In genomic region chr18:9673296-9674251, GRCh38 we compare ENCODE assay signal across 8 cellular contexts. TPM values are rescaled to one million over a fixed set of nuclear protein-coding genes. Genes with fewer than 3 reads are reported as not detected.
DNase-seq lines count a peak whose midpoint lies in the region; ATAC-seq and TF ChIP-seq lines count a peak whose summit lies in the region.

No MANE protein-coding gene starts in this region.

- no peaks in the 10 kb centered on the region; the same call in 2 of the 3 replicates for H3K4me1 Mint-ChIP-seq in GM23338
- H3K4me1 Mint-ChIP-seq in naive B cell = peaks cover 4 to 14% (median 5%) of the 10 kb centered on the region in 3 donors

- H3K4me3 Mint-ChIP-seq in GM23338 (no peak overlapping the region), naive B cell (peak overlapping the region in 7 of 8 donors; percentile 13 to 62 (median 46))

- no peaks in the 10 kb centered on the region for H3K9me2 ChIP-seq in GM23338 (ENCODE audit: insufficient read depth)

- no peak overlapping the region for H3K27ac ChIP-seq in GM23338 (ENCODE audit: low read depth)

- TF ChIP-seq CTCF in GM23338 (conservative IDR thresholded peaks at IDR 0.05; ENCODE audit: low read depth in 2 of 2) = peak; percentile 36 to 66; a peak in 3 of 4 replicates

- no peaks in the 10 kb centered on the region for H3K27me3 ChIP-seq in GM23338 (ENCODE audit: insufficient read depth)

- H3K27ac Mint-ChIP-seq in GM23338 = no peak overlapping the region
- H3K27ac Mint-ChIP-seq in naive B cell = peak overlapping the region; percentile 91 to 97 (median 95)

- peak; percentile 95 for ATAC-seq in GM23338
- peak; percentile 90 for ATAC-seq in naive B cell (ENCODE audit: low read depth in 2 of 2)

- peak; percentile 63 for TF ChIP-seq RAD21 in Ishikawa (IDR thresholded peaks at IDR 0.05; ENCODE audit: low read depth)

- H4K20me1 ChIP-seq in GM23338 (replicated peaks; ENCODE audit: insufficient read depth) = no peaks in the 10 kb centered on the region

- H3K27me3 Mint-ChIP-seq in GM23338 (ENCODE audit: insufficient read depth, low read depth, poor library complexity) = peaks cover 6% of the 10 kb centered on the region
- peaks cover 0 to 1% (median 0%) of the 10 kb centered on the region in 3 donors for H3K27me3 Mint-ChIP-seq in naive B cell

- H3K9me3 Mint-ChIP-seq in GM23338 (no peaks in the 10 kb centered on the region; the same call in 2 of the 3 replicates), naive B cell (peaks cover 0 to 3% (median 0%) of the 10 kb centered on the region in 7 donors)

- H3K79me2 ChIP-seq in GM23338 (replicated peaks; ENCODE audit: insufficient read depth) = no peaks in the 10 kb centered on the region

- peak overlapping the region; percentile 79 for H2AFZ ChIP-seq in GM23338

- H3F3A ChIP-seq in GM23338 (replicated peaks; ENCODE audit: low read depth) = no peaks in the 10 kb centered on the region

- no peaks in the 10 kb centered on the region for H3K36me3 ChIP-seq in GM23338 (ENCODE audit: insufficient read depth)

- no peak overlapping the region for H3K4me2 ChIP-seq in GM23338

- H3K4me3 ChIP-seq in GM23338 = no peak overlapping the region

- no peak for TF ChIP-seq POLR2A in erythroblast (IDR thresholded peaks at IDR 0.05; ENCODE audit: low read length)

- DNase-seq in A172 (ENCODE audit: low spot score) (peak; percentile 83), GM03348 (ENCODE audit: low spot score) (peak; percentile 80), GM23338 (ENCODE audit: low spot score) (peak; percentile 70), SKM-1 treated with dmso at 0.1 percent for 144 hours (lab: John Stamatoyannopoulos, UW; ENCODE audit: unreplicated experiment) (peak; percentile 97), erythroblast (lab: John Stamatoyannopoulos, UW) (peak; percentile 53 to 60), naive B cell (peak; percentile 89), NCI-H128 (lab: John Stamatoyannopoulos, UW; ENCODE audit: unreplicated experiment) (no peak)

- no peaks in the 10 kb centered on the region for H3K4me1 ChIP-seq in GM23338 (ENCODE audit: insufficient read depth)

- H3K36me3 Mint-ChIP-seq in GM23338 (ENCODE audit: low read depth) (no peaks in the 10 kb centered on the region), naive B cell (no peaks in the 10 kb centered on the region)

- no peak for TF ChIP-seq EP300 in Ishikawa (IDR thresholded peaks at IDR 0.05; ENCODE audit: borderline replicate concordance)

TF ChIP-seq in Ishikawa, 13 proteins besides CTCF, POLR2A, EP300 and RAD21:
- TF ChIP-seq MAX (IDR thresholded peaks at IDR 0.05) (no peak), FOXM1 (IDR thresholded peaks at IDR 0.05; ENCODE audit: borderline replicate concordance, low read depth) (no peak), USF1 (IDR thresholded peaks at IDR 0.05) (no peak), EGR1 (IDR thresholded peaks at IDR 0.05) (no peak), CEBPB (IDR thresholded peaks at IDR 0.05) (no peak), CREB1 (IDR thresholded peaks at IDR 0.05; ENCODE audit: low read depth) (no peak)
TF ChIP-seq in Ishikawa: peak in this region for 0.

RNA-seq across cellular contexts. Expression of gene RAB31, which starts 34.5 kb away (rescaled TPM):
- 19.6 and 27.9 TPM in 2 replicates for total RNA-seq in A172 (2014; rRNA removed; shearing (Covaris generic))
- total RNA-seq in GM23338 (2014; rRNA removed; shearing (Covaris generic)) = 18.8 and 33.8 TPM in 2 replicates
- 34.0 and 46.1 TPM in 2 replicates for polyA plus RNA-seq in GM23338 (2016; fragmentation: Nextera tagmentation; extraction: Ambion mirVana)
- polyA plus RNA-seq in naive B cell (ENCODE audit: low read depth in 6 of 6) = 10 to 100 TPM; 20.7 to 66.5 (median 38.6) TPM

RNA-seq across cellular contexts. Expression of gene PPP4R1, which starts 59.2 kb away (rescaled TPM):
- total RNA-seq in A172 (2014; rRNA removed; shearing (Covaris generic)) = 107 and 125 TPM in 2 replicates
- 79.4 and 91.9 TPM in 2 replicates for total RNA-seq in GM23338 (2014; rRNA removed; shearing (Covaris generic))
- polyA plus RNA-seq in GM23338 (2016; fragmentation: Nextera tagmentation; extraction: Ambion mirVana) (18.1 and 18.7 TPM in 2 replicates), naive B cell (ENCODE audit: low read depth in 6 of 6) (10 to 100 TPM in 4 of 6 donors, 1 to 10 TPM in 2; 8.9 to 21.1 (median 12.8) TPM)
